1 cellular context compared by ENCODE assay signal in genomic region chr20:45329497-45330319, GRCh38.
TF ChIP-seq lines count a peak whose summit lies in the region.

No MANE protein-coding gene starts in this region.

TF ChIP-seq in A549, 52 proteins besides CTCF, POLR2A, EP300 and RAD21 (continued from another document):
- TF ChIP-seq, protein P1, sequence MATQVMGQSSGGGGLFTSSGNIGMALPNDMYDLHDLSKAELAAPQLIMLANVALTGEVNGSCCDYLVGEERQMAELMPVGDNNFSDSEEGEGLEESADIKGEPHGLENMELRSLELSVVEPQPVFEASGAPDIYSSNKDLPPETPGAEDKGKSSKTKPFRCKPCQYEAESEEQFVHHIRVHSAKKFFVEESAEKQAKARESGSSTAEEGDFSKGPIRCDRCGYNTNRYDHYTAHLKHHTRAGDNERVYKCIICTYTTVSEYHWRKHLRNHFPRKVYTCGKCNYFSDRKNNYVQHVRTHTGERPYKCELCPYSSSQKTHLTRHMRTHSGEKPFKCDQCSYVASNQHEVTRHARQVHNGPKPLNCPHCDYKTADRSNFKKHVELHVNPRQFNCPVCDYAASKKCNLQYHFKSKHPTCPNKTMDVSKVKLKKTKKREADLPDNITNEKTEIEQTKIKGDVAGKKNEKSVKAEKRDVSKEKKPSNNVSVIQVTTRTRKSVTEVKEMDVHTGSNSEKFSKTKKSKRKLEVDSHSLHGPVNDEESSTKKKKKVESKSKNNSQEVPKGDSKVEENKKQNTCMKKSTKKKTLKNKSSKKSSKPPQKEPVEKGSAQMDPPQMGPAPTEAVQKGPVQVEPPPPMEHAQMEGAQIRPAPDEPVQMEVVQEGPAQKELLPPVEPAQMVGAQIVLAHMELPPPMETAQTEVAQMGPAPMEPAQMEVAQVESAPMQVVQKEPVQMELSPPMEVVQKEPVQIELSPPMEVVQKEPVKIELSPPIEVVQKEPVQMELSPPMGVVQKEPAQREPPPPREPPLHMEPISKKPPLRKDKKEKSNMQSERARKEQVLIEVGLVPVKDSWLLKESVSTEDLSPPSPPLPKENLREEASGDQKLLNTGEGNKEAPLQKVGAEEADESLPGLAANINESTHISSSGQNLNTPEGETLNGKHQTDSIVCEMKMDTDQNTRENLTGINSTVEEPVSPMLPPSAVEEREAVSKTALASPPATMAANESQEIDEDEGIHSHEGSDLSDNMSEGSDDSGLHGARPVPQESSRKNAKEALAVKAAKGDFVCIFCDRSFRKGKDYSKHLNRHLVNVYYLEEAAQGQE (IDR thresholded peaks at IDR 0.05) = no peak
- no peak for TF ChIP-seq PHF8 (IDR thresholded peaks at IDR 0.05; ENCODE audit: borderline replicate concordance, low read depth)
- no peak for TF ChIP-seq HOXA7 (CRISPR knock-in tag; IDR thresholded peaks at IDR 0.05)
